Comparison of ENCODE assay signal across 1 cellular context in genomic region chr5:34687269-34688011, GRCh38.
TF ChIP-seq lines count a peak whose summit lies in the region.

No MANE protein-coding gene starts in this region.

TF ChIP-seq in HEK293, 187 proteins besides CTCF, POLR2A, EP300 and RAD21 (continued from another document and continues in another):
- TF ChIP-seq SCRT1 (tag by site-specific recombination; IDR thresholded peaks at IDR 0.05; ENCODE audit: borderline replicate concordance) (no peak), ZNF132 (tag by site-specific recombination; IDR thresholded peaks at IDR 0.05; ENCODE audit: borderline replicate concordance) (no peak), BCL11A (tag by site-specific recombination; IDR thresholded peaks at IDR 0.05; ENCODE audit: low read depth) (no peak), ZNF394 (tag by site-specific recombination; IDR thresholded peaks at IDR 0.05; ENCODE audit: borderline replicate concordance) (no peak), TRIM28 (IDR thresholded peaks at IDR 0.05; ENCODE audit: borderline replicate concordance, low read length) (no peak), ZNF777 (tag by site-specific recombination; IDR thresholded peaks at IDR 0.05; ENCODE audit: borderline replicate concordance) (no peak), BCL6B (tag by site-specific recombination; IDR thresholded peaks at IDR 0.05) (no peak), ZNF529 (tag by site-specific recombination; IDR thresholded peaks at IDR 0.05; ENCODE audit: insufficient replicate concordance) (no peak), ZFP37 (tag by site-specific recombination; IDR thresholded peaks at IDR 0.05) (no peak), PRDM10 (tag by site-specific recombination; IDR thresholded peaks at IDR 0.05) (peak; percentile 90), IKZF3 (tag by site-specific recombination; IDR thresholded peaks at IDR 0.05) (peak; percentile 65), ZNF837 (tag by site-specific recombination; IDR thresholded peaks at IDR 0.05) (no peak), SETDB1 (IDR thresholded peaks at IDR 0.05; ENCODE audit: insufficient read length, low read length) (no peak), REST (tag by site-specific recombination; IDR thresholded peaks at IDR 0.05) (no peak), ZNF791 (tag by site-specific recombination; IDR thresholded peaks at IDR 0.05) (no peak), GLI2 (tag by site-specific recombination; IDR thresholded peaks at IDR 0.05; ENCODE audit: borderline replicate concordance, low read depth) (no peak), ZIC2 (tag by site-specific recombination; IDR thresholded peaks at IDR 0.05) (no peak), ZSCAN18 (tag by site-specific recombination; IDR thresholded peaks at IDR 0.05) (no peak), ZNF324 (tag by site-specific recombination; IDR thresholded peaks at IDR 0.05) (no peak), ZNF423 (tag by site-specific recombination; IDR thresholded peaks at IDR 0.05) (no peak), KLF16 (tag by site-specific recombination; IDR thresholded peaks at IDR 0.05) (no peak), GLIS2 (tag by site-specific recombination; IDR thresholded peaks at IDR 0.05) (no peak), ZNF121 (tag by site-specific recombination; IDR thresholded peaks at IDR 0.05) (no peak), ZNF596 (tag by site-specific recombination; IDR thresholded peaks at IDR 0.05) (no peak), ZNF214 (tag by site-specific recombination; IDR thresholded peaks at IDR 0.05; ENCODE audit: borderline replicate concordance) (no peak), ZNF654 (tag by site-specific recombination; IDR thresholded peaks at IDR 0.05; ENCODE audit: low read depth) (no peak), KLF17 (tag by site-specific recombination; IDR thresholded peaks at IDR 0.05) (no peak), ZNF530 (tag by site-specific recombination; IDR thresholded peaks at IDR 0.05; ENCODE audit: low read depth) (no peak), ZBTB21 (tag by site-specific recombination; IDR thresholded peaks at IDR 0.05) (peak; percentile 67), ZNF19 (tag by site-specific recombination; IDR thresholded peaks at IDR 0.05; ENCODE audit: low read depth) (no peak), SP7 (tag by site-specific recombination; IDR thresholded peaks at IDR 0.05) (peak; percentile 62), ZNF626 (tag by site-specific recombination; IDR thresholded peaks at IDR 0.05) (no peak), ZSCAN5A (tag by site-specific recombination; IDR thresholded peaks at IDR 0.05) (no peak), ZSCAN16 (tag by site-specific recombination; IDR thresholded peaks at IDR 0.05) (no peak), ZFP41 (tag by site-specific recombination; IDR thresholded peaks at IDR 0.05; ENCODE audit: borderline replicate concordance) (no peak), ZNF692 (tag by site-specific recombination; IDR thresholded peaks at IDR 0.05) (0 out of 2 replicates have a peak, but pooled peaks have one; percentile 4), SP2 (tag by site-specific recombination; IDR thresholded peaks at IDR 0.05) (0 out of 2 replicates have a peak, but pooled peaks have one; percentile 3), ZNF184 (tag by site-specific recombination; IDR thresholded peaks at IDR 0.05) (no peak), ZNF223 (tag by site-specific recombination; IDR thresholded peaks at IDR 0.05) (no peak), ZNF266 (tag by site-specific recombination; IDR thresholded peaks at IDR 0.05; ENCODE audit: low read depth) (no peak), ZNF138 (tag by site-specific recombination; IDR thresholded peaks at IDR 0.05; ENCODE audit: borderline replicate concordance) (no peak), ZNF133 (tag by site-specific recombination; IDR thresholded peaks at IDR 0.05) (no peak), TSHZ1 (tag by site-specific recombination; IDR thresholded peaks at IDR 0.05; ENCODE audit: borderline replicate concordance) (no peak), ZNF785 (tag by site-specific recombination; IDR thresholded peaks at IDR 0.05) (no peak), ZSCAN30 (tag by site-specific recombination; IDR thresholded peaks at IDR 0.05) (peak; percentile 31), AEBP2 (tag by site-specific recombination; IDR thresholded peaks at IDR 0.05; ENCODE audit: borderline replicate concordance) (no peak), ZNF776 (tag by site-specific recombination; IDR thresholded peaks at IDR 0.05; ENCODE audit: borderline replicate concordance) (no peak), ZBTB7A (tag by site-specific recombination; IDR thresholded peaks at IDR 0.05; ENCODE audit: low read depth) (no peak)
